ENCODE assay signal across 8 cellular contexts in genomic region chr4:143513314-143514211, GRCh38. TPM values are rescaled to one million over a fixed set of nuclear protein-coding genes. Genes with fewer than 3 reads are reported as not detected.
A peak's percentile ranks its signal among the peaks of the same experiment; 100 is the strongest.
DNase-seq lines count a peak whose midpoint lies in the region; ATAC-seq and TF ChIP-seq lines count a peak whose summit lies in the region.

SMARCA5 (plus strand) TSS chr4:143513702; CDS start chr4:143513925, 223 bp downstream.

- H3K4me3 ChIP-seq in dorsolateral prefrontal cortex (peak within 1 kb of the TSS; percentile 62 to 96 (median 88)), liver (ENCODE audit: low read depth in 1 of 3, low read length in 3 of 3) (peak within 1 kb of the TSS; percentile 86 to 97 (median 86))

- peaks cover 0 to 13% (median 5%) of the 10 kb centered on the region in 4 donors for H3K36me3 ChIP-seq in liver (ENCODE audit: control insufficient read depth in 4 of 4, insufficient read depth in 3 of 4, low read depth in 1 of 4, low read length in 3 of 4)

- intact Hi-C loops in activated CD4-positive, alpha-beta memory T cell treated with anti-CD3 and anti-CD28 coated beads for 36 hours (cut with micrococcal nuclease): loop anchor here (1.0 to 10.0 kb wide), 10 partner anchors 46 to 1667 kb away; partner anchors contain the start of genes ABCE1, ANAPC10, OTUD4 and USP38
- intact Hi-C loops in dorsolateral prefrontal cortex (cut with DNase I): loop anchor here (5.0 to 10.0 kb wide), 2 partner anchors 176 to 329 kb away; partner anchors contain the start of genes USP38 (in 2 of the 2) and GAB1 (in 1 of the 2)

- peaks cover 25% of the 10 kb centered on the region for H3K4me1 Mint-ChIP-seq in activated CD4-positive, alpha-beta memory T cell treated with anti-CD3 and anti-CD28 coated beads for 36 hours (ENCODE audit: low read depth)

- H3K27me3 ChIP-seq in dorsolateral prefrontal cortex: no peaks in the 10 kb centered on the region
- H3K27me3 ChIP-seq in liver (ENCODE audit: control insufficient read depth in 4 of 4, insufficient read depth in 4 of 4, low read length in 3 of 4): no peaks in the 10 kb centered on the region

- H3K4me3 Mint-ChIP-seq in activated CD4-positive, alpha-beta memory T cell treated with anti-CD3 and anti-CD28 coated beads for 36 hours: peak within 1 kb of the TSS; percentile 97

- TF ChIP-seq RAD21 in liver (IDR thresholded peaks at IDR 0.05): peak; percentile 17 to 30

- POLR2A ChIA-PET in activated CD4-positive, alpha-beta memory T cell treated with anti-CD3 and anti-CD28 coated beads for 36 hours (lab: Charles Lee): interaction anchor here (0.6 to 1.2 kb wide), 7 partner anchors 11 to 329 kb away, joined by 3 to 4 read pairs (median 3); partner anchors contain the start of gene USP38

- no peaks in the 10 kb centered on the region for H3K9me3 ChIP-seq in liver (ENCODE audit: control insufficient read depth in 4 of 4, low read length in 3 of 4)

- peak within 1 kb of the TSS; percentile 97 for H3K27ac Mint-ChIP-seq in activated CD4-positive, alpha-beta memory T cell treated with anti-CD3 and anti-CD28 coated beads for 36 hours

- CTCF ChIA-PET in activated CD4-positive, alpha-beta memory T cell treated with anti-CD3 and anti-CD28 coated beads for 36 hours (lab: Charles Lee): interaction anchor here (0.5 kb wide), 1 partner anchor 236 kb away, joined by 3 read pairs; no protein-coding TSS in a partner anchor

- peaks cover 3 to 29% (median 11%) of the 10 kb centered on the region in 4 donors for H3K4me1 ChIP-seq in liver (ENCODE audit: control insufficient read depth in 4 of 4, insufficient read depth in 4 of 4, low read length in 3 of 4)

- H3K9ac ChIP-seq in liver (ENCODE audit: low read depth in 1 of 2, low read length in 2 of 2): peak within 1 kb of the TSS; percentile 87 to 98

- DNase-seq in CD1c-positive myeloid dendritic cell (ENCODE audit: extremely low spot score) (peak; percentile 99), NCI-H82 treated with DMSO at 0.1 percent for 48 hours (lab: John Stamatoyannopoulos, UW; ENCODE audit: unreplicated experiment) (peak; percentile 92), dorsolateral prefrontal cortex (peak; percentile 89 to 96 (median 94))
- DNase-seq in activated CD4-positive, alpha-beta memory T cell treated with anti-CD3 and anti-CD28 coated beads for 36 hours: peak; percentile 97
- DNase-seq in stimulated activated CD4-positive, alpha-beta T cell treated with anti-CD3 and anti-CD28 coated beads, Interleukin-4, amount 100 ng/mL, for 24 hours: peak; percentile 95

- H3K27me3 Mint-ChIP-seq in activated CD4-positive, alpha-beta memory T cell treated with anti-CD3 and anti-CD28 coated beads for 36 hours: no peaks in the 10 kb centered on the region

- TF ChIP-seq CTCF in dorsolateral prefrontal cortex (IDR thresholded peaks at IDR 0.05 in 54 of 56, conservative IDR thresholded peaks at IDR 0.05 in 2 of 56; ENCODE audit: low read depth in 1 of 56, partially characterized antibody in 56 of 56) (peak in 20 of 56 donors; percentile 2 to 49 (median 22)), liver (IDR thresholded peaks at IDR 0.05; ENCODE audit: low read depth, low read length, missing input control) (no peak)

- no peaks in the 10 kb centered on the region for H3K9me3 Mint-ChIP-seq in activated CD4-positive, alpha-beta memory T cell treated with anti-CD3 and anti-CD28 coated beads for 36 hours

- H3K27ac ChIP-seq in dorsolateral prefrontal cortex (peak within 1 kb of the TSS; percentile 86 to 99 (median 96)), liver (ENCODE audit: low read depth in 1 of 2, low read length in 2 of 2) (peak within 1 kb of the TSS; percentile 95 to 98)

- WGBS in liver: under 1% methylated on average over 91 of the region's 91 CpGs

- ATAC-seq in GM19438 (IDR thresholded peaks at IDR 0.05; ENCODE audit: low read depth, unreplicated experiment) (peak; percentile 88), HG03575 (IDR thresholded peaks at IDR 0.05; ENCODE audit: extremely low read depth, insufficient number of reproducible peaks, low FRiP score, unreplicated experiment) (peak; percentile 80)

- peaks cover 29% of the 10 kb centered on the region for H3K36me3 Mint-ChIP-seq in activated CD4-positive, alpha-beta memory T cell treated with anti-CD3 and anti-CD28 coated beads for 36 hours

TF ChIP-seq in liver, 16 proteins besides CTCF, POLR2A, EP300 and RAD21:
- TF ChIP-seq JUND (IDR thresholded peaks at IDR 0.05) (peak in 1 of 2 donors; percentile 37), MAX (IDR thresholded peaks at IDR 0.05) (peak; percentile 56), SP1 (IDR thresholded peaks at IDR 0.05) (peak; percentile 75), ZBTB33 (IDR thresholded peaks at IDR 0.05) (peak; percentile 99), REST (IDR thresholded peaks at IDR 0.05) (peak; percentile 31), GABPA (IDR thresholded peaks at IDR 0.05 in 1 of 2, conservative IDR thresholded peaks at IDR 0.05 in 1 of 2) (peak in 1 of 2 donors; percentile 55), RXRA (IDR thresholded peaks at IDR 0.05) (peak in 1 of 2 donors; percentile 80), FOXA2 (IDR thresholded peaks at IDR 0.05) (peak; percentile 15), HNF4A (conservative IDR thresholded peaks at IDR 0.05) (peak in 1 of 2 donors; percentile 49), ATF3 (IDR thresholded peaks at IDR 0.05) (no peak), YY1 (IDR thresholded peaks at IDR 0.05) (peak; percentile 78), FOXA1 (IDR thresholded peaks at IDR 0.05) (no peak), EGR1 (IDR thresholded peaks at IDR 0.05; ENCODE audit: low read depth in 2 of 2) (peak in 1 of 2 donors; percentile 73), NR2F2 (IDR thresholded peaks at IDR 0.05) (peak; percentile 98), HNF4G (IDR thresholded peaks at IDR 0.05) (no peak), TAF1 (conservative IDR thresholded peaks at IDR 0.05) (no peak)

RNA-seq across cellular contexts. Expression of gene SMARCA5, which starts in this region (rescaled TPM):
- 10 to 100 TPM; 67.0 to 69.3 TPM for total RNA-seq in activated CD4-positive, alpha-beta memory T cell treated with anti-CD3 and anti-CD28 coated beads for 36 hours
- total RNA-seq in dorsolateral prefrontal cortex (10 to 100 TPM; 33.7 to 73.2 (median 51.5) TPM), liver (10 to 100 TPM; 17.2 to 34.7 TPM)
- polyA plus RNA-seq in liver: 1 to 10 TPM; 6.8 to 7.9 TPM

Comparison
In these comparisons a context has a peak if more than half of its experiments do, and no peak if none do; other contexts are left out.
1. Peak in every context shown above with its lines: DNase-seq, ATAC-seq, H3K4me3 ChIP-seq and H3K27ac ChIP-seq.